14 cellular contexts compared by ENCODE assay signal in genomic region chr16:75062135-75062943, GRCh38. TPM values are rescaled to one million over a fixed set of nuclear protein-coding genes. Genes with fewer than 3 reads are reported as not detected.
DNase-seq lines count a peak whose midpoint lies in the region; ATAC-seq and TF ChIP-seq lines count a peak whose summit lies in the region.
"Had no signal": no experiment of that assay in that cellular context is flagged by ENCODE, and none has a peak within 500 bp of the region (broad histone marks: within the 10 kb centered on the region; RNA-seq: fewer than 3 reads in every experiment).

No MANE protein-coding gene starts in this region.

- H3K27me3 ChIP-seq in BLaER1 treated with 17β-estradiol and CSF1 and Interleukin-3, amounts not matched to agents 10 nM and 100 nM = no peaks in the 10 kb centered on the region
- no peaks in the 10 kb centered on the region for H3K27me3 ChIP-seq in Panc1 (ENCODE audit: control insufficient read depth, insufficient read depth, low read length)
- no peaks in the 10 kb centered on the region for H3K27me3 ChIP-seq in foreskin keratinocyte
- H3K27me3 ChIP-seq in neutrophil = no peaks in the 10 kb centered on the region

- H3K4me1 ChIP-seq in BLaER1 treated with 17β-estradiol and CSF1 and Interleukin-3, amounts not matched to agents 10 nM and 100 nM = peaks cover 73 to 100% (median 96%) of the 10 kb centered on the region in 10 experiments
- H3K4me1 ChIP-seq in Panc1 (ENCODE audit: control insufficient read depth, insufficient read depth, low read length) = peaks cover 31% of the 10 kb centered on the region
- no peaks in the 10 kb centered on the region for H3K4me1 ChIP-seq in foreskin keratinocyte
- H3K4me1 ChIP-seq in neutrophil (ENCODE audit: control insufficient read depth in 1 of 2, insufficient read depth in 1 of 2, low read depth in 1 of 2, low read length in 1 of 2) = peaks cover 57 to 58% of the 10 kb centered on the region in 2 experiments

- H3K36me3 ChIP-seq in BLaER1 treated with 17β-estradiol and CSF1 and Interleukin-3, amounts not matched to agents 10 nM and 100 nM = peaks cover 0 to 34% (median under 1%) of the 10 kb centered on the region in 11 experiments; a peak in 5 of 22 replicates
- no peaks in the 10 kb centered on the region for H3K36me3 ChIP-seq in Panc1 (ENCODE audit: control insufficient read depth, insufficient read depth, low read length)
- no peaks in the 10 kb centered on the region for H3K36me3 ChIP-seq in neutrophil

- H3K9me3 ChIP-seq in BLaER1 treated with 17β-estradiol and CSF1 and Interleukin-3, amounts not matched to agents 10 nM and 100 nM (replicated peaks in 1 of 11) = peaks cover 0 to 4% (median 0%) of the 10 kb centered on the region in 11 experiments; a peak in 2 of 22 replicates
- no peaks in the 10 kb centered on the region for H3K9me3 ChIP-seq in Panc1 (ENCODE audit: control insufficient read depth, insufficient read depth, low read depth, low read length)
- H3K9me3 ChIP-seq in neutrophil = no peaks in the 10 kb centered on the region

- intact Hi-C loops in Panc1 (cut with micrococcal nuclease; ENCODE audit: unreplicated experiment) = no loop called here

- POLR2A ChIA-PET in Panc1 (lab: Charles Lee) = no interaction called here

- CTCF ChIA-PET in Panc1 (lab: Charles Lee) = interaction anchor here (0.6 to 1.0 kb wide), 2 partner anchors 49 to 132 kb away, joined by 4 to 12 read pairs; no protein-coding TSS in a partner anchor

- peaks cover 46 to 100% (median 95%) of the 10 kb centered on the region in 11 experiments; a peak in 21 of 22 replicates for H4K20me1 ChIP-seq in BLaER1 treated with 17β-estradiol and CSF1 and Interleukin-3, amounts not matched to agents 10 nM and 100 nM

- in situ Hi-C loops in Panc1 (cut with HindIII; ENCODE audit: low pct_unique_long_range_greater_than_20kb, low sequenced_read_pairs) = no loop called here
- in situ Hi-C loops in ACHN (cut with HindIII; ENCODE audit: low pct_ligation_motif_present, low pct_unique_long_range_greater_than_20kb, low sequenced_read_pairs) = no loop called here

- BruUV-seq in Panc1 (replicated peaks; lab: Mats Ljungman, UMichigan) = no TSS peak

- ATAC-seq in Panc1 (peak; percentile 37; the same call in 1 of the 2 replicates), foreskin keratinocyte (peak; percentile 42), HG02610 (IDR thresholded peaks at IDR 0.05; ENCODE audit: unreplicated experiment) (no peak), GM21390 (IDR thresholded peaks at IDR 0.05; ENCODE audit: unreplicated experiment) (no peak)
- ATAC-seq: CD8-positive, alpha-beta T cell had no signal

- peak overlapping the region in 7 of 11 experiments; percentile 0 to 60 (median 48); a peak in 8 of 22 replicates for H3K9ac ChIP-seq in BLaER1 treated with 17β-estradiol and CSF1 and Interleukin-3, amounts not matched to agents 10 nM and 100 nM

- TF ChIP-seq CTCF in Panc1 (IDR thresholded peaks at IDR 0.05) (no peak; the same call in 1 of the 2 replicates), foreskin keratinocyte (conservative IDR thresholded peaks at IDR 0.05) (no peak), neutrophil (IDR thresholded peaks at IDR 0.05) (no peak)

- peak overlapping the region; percentile 71 to 95 (median 83); a peak in 21 of 22 replicates for H3K4me2 ChIP-seq in BLaER1 treated with 17β-estradiol and CSF1 and Interleukin-3, amounts not matched to agents 10 nM and 100 nM
- H3K4me2 ChIP-seq: smooth muscle cell had no signal

- no peak overlapping the region for H3K4me3 ChIP-seq in BLaER1 treated with 17β-estradiol and CSF1 and Interleukin-3, amounts not matched to agents 10 nM and 100 nM
- H3K4me3 ChIP-seq in Panc1 (ENCODE audit: low read depth in 2 of 2, low read length in 2 of 2) (no peak overlapping the region), neutrophil (ENCODE audit: low read depth in 1 of 2, low read length in 1 of 2) (no peak overlapping the region)
- H3K4me3 ChIP-seq: smooth muscle cell had no signal

- no peak for DNase-seq in Panc1 (ENCODE audit: low read depth, low spot score)
- no peak for DNase-seq in foreskin keratinocyte
- no peak for DNase-seq in ACHN
- DNase-seq in NCI-H524 (lab: John Stamatoyannopoulos, UW) = no peak
- DNase-seq: activated T-cell treated with anti-CD3 and anti-CD28 coated beads for 4 hours; CD8-positive, alpha-beta T cell; glutamatergic neuron; mesendoderm; NCI-H1105 treated with DMSO at 0.1 percent for 48 hours had no signal

- peak overlapping the region in 9 of 11 experiments; percentile 16 to 74 (median 50); a peak in 16 of 22 replicates for H3K27ac ChIP-seq in BLaER1 treated with 17β-estradiol and CSF1 and Interleukin-3, amounts not matched to agents 10 nM and 100 nM
- H3K27ac ChIP-seq in Panc1 (ENCODE audit: low read length) = peak overlapping the region; percentile 65
- H3K27ac ChIP-seq in foreskin keratinocyte = no peak overlapping the region
- peak overlapping the region; percentile 74 for H3K27ac ChIP-seq in neutrophil

RNA-seq across cellular contexts. Expression of gene LDHD, which starts 54.2 kb away (rescaled TPM):
- total RNA-seq in Panc1 (2021; ENCODE audit: unreplicated experiment) = 3.1 TPM
- polyA plus RNA-seq in Panc1 (2012; ENCODE audit: insufficient read length) = 6.0 TPM
- 0.48 and 0.49 TPM in 2 replicates for total RNA-seq in foreskin keratinocyte
- 0.45 and 0.50 TPM in 2 replicates for polyA plus RNA-seq in foreskin keratinocyte
- total RNA-seq: CD8-positive, alpha-beta T cell had no signal

Comparison
In these comparisons a context has a peak if more than half of its experiments do, and no peak if none do; other contexts are left out.
1. ATAC-seq: peak in Panc1 (single experiment) and foreskin keratinocyte (single experiment); none in HG02610 (single experiment) and GM21390 (single experiment).